ENCODE assay signal across 32 cellular contexts in genomic region chr7:120587281-120587680, GRCh38.
DNase-seq lines count a peak whose midpoint lies in the region; ATAC-seq, FAIRE-seq and TF ChIP-seq lines count a peak whose summit lies in the region.
"Had no signal": no experiment of that assay in that cellular context is flagged by ENCODE, and none has a peak within 500 bp of the region (broad histone marks: within the 10 kb centered on the region; RNA-seq: fewer than 3 reads in every experiment).

No MANE protein-coding gene starts in this region.

- H3K4me3 ChIP-seq in GM12878 (no peak overlapping the region), H1 (ENCODE audit: extremely low read depth in 1 of 4, insufficient read depth in 2 of 4, low read depth in 3 of 4, low read length in 4 of 4) (no peak overlapping the region), trophoblast cell (ENCODE audit: low read depth, low read length) (no peak overlapping the region), prostate gland (no peak overlapping the region)
- H3K4me3 ChIP-seq: A549; BLaER1; BLaER1 treated with 17β-estradiol and CSF1 and Interleukin-3, amounts not matched to agents 10 nM and 100 nM had no signal

- CTCF ChIA-PET in GM12878 (lab: Yijun Ruan, JAX), result no interaction called here
- CTCF ChIA-PET in H1 (lab: Charles Lee; ENCODE audit: partially characterized antibody), result no interaction called here

- POLR2A ChIA-PET in GM12878 (lab: Charles Lee) (no interaction called here), H1 (lab: Charles Lee; ENCODE audit: partially characterized antibody) (no interaction called here)

- TF ChIP-seq POLR2A in GM12878 (IDR thresholded peaks at IDR 0.05; ENCODE audit: low read depth, low read length) (no peak), H1 (IDR thresholded peaks at IDR 0.05; ENCODE audit: control extremely low read depth in 1 of 2, low read depth in 2 of 2, low read length in 2 of 2) (no peak), prostate gland (IDR thresholded peaks at IDR 0.05) (no peak)

- H3K9me3 ChIP-seq in GM12878 (replicated peaks; ENCODE audit: control insufficient read depth, insufficient read depth, low read length) (no peaks in the 10 kb centered on the region), H1 (ENCODE audit: insufficient read depth in 2 of 2, low read depth in 1 of 2, low read length in 1 of 2) (no peaks in the 10 kb centered on the region), trophoblast cell (ENCODE audit: insufficient read depth, low read depth, low read length) (no peaks in the 10 kb centered on the region), prostate gland (no peaks in the 10 kb centered on the region)
- H3K9me3 ChIP-seq: A549; BE2C; BLaER1; BLaER1 treated with 17β-estradiol and CSF1 and Interleukin-3, amounts not matched to agents 10 nM and 100 nM; Caco-2 had no signal

- H3K27me3 ChIP-seq in GM12878 (replicated peaks in 1 of 2; ENCODE audit: control insufficient read depth in 2 of 2, insufficient read depth in 2 of 2, low read length in 1 of 2), result no peaks in the 10 kb centered on the region
- no peaks in the 10 kb centered on the region for H3K27me3 ChIP-seq in H1 (replicated peaks in 1 of 4; ENCODE audit: control insufficient read depth in 3 of 4, extremely low read depth in 1 of 4, insufficient read depth in 3 of 4, low read length in 3 of 4)
- H3K27me3 ChIP-seq in trophoblast cell (ENCODE audit: insufficient read depth, low read length), result no peaks in the 10 kb centered on the region
- no peaks in the 10 kb centered on the region for H3K27me3 ChIP-seq in prostate gland (replicated peaks; ENCODE audit: insufficient read depth)
- H3K27me3 ChIP-seq: BE2C; BLaER1; BLaER1 treated with 17β-estradiol and CSF1 and Interleukin-3, amounts not matched to agents 10 nM and 100 nM had no signal

- no peak overlapping the region for H2BK120ac ChIP-seq in H1 (replicated peaks; ENCODE audit: low read depth, low read length)
- H2BK120ac ChIP-seq in trophoblast cell (ENCODE audit: insufficient read depth, low read length, poor library complexity), result no peak overlapping the region

- H2AFZ ChIP-seq in GM12878 (ENCODE audit: control insufficient read depth, low read depth, low read length) (no peak overlapping the region), H1 (ENCODE audit: low read length) (no peak overlapping the region), trophoblast cell (ENCODE audit: insufficient read depth, low read length, poor library complexity) (no peak overlapping the region)

- BruUV-seq in GM12878 (replicated peaks; lab: Mats Ljungman, UMichigan), result no TSS peak

- H3K4me1 ChIP-seq in GM12878 (ENCODE audit: control insufficient read depth, insufficient read depth, low read length) (no peaks in the 10 kb centered on the region), H1 (replicated peaks in 1 of 4; ENCODE audit: control insufficient read depth in 3 of 4, insufficient read depth in 4 of 4, low read length in 3 of 4) (peaks cover 0 to 2% (median 0%) of the 10 kb centered on the region in 4 experiments; a peak in 2 of 7 replicates), trophoblast cell (ENCODE audit: control insufficient read depth in 1 of 2, insufficient read depth in 2 of 2, low read length in 2 of 2) (no peaks in the 10 kb centered on the region), prostate gland (replicated peaks) (no peaks in the 10 kb centered on the region)
- H3K4me1 ChIP-seq: A549; BE2C; BLaER1; BLaER1 treated with 17β-estradiol and CSF1 and Interleukin-3, amounts not matched to agents 10 nM and 100 nM; Caco-2 had no signal

- H3K79me2 ChIP-seq in GM12878 (ENCODE audit: control insufficient read depth, insufficient read depth, low read length) (no peaks in the 10 kb centered on the region), H1 (ENCODE audit: control insufficient read depth in 1 of 2, insufficient read depth in 2 of 2, low read length in 2 of 2) (no peaks in the 10 kb centered on the region), trophoblast cell (ENCODE audit: control insufficient read depth, insufficient read depth, low read length, poor library complexity) (no peaks in the 10 kb centered on the region)

- H3K27ac ChIP-seq in GM12878 (ENCODE audit: control insufficient read depth, insufficient read depth) (no peak overlapping the region), H1 (ENCODE audit: low read depth, low read length) (no peak overlapping the region), trophoblast cell (ENCODE audit: low read depth, low read length) (no peak overlapping the region), prostate gland (no peak overlapping the region)
- H3K27ac ChIP-seq: 22Rv1; A549; BLaER1; BLaER1 treated with 17β-estradiol and CSF1 and Interleukin-3, amounts not matched to agents 10 nM and 100 nM; C4-2B had no signal

- 30% methylated on average over 3 of the region's 3 CpGs for WGBS in GM12878 (ENCODE audit: insufficient coverage, insufficient replicate concordance, low lambda C conversion rate, missing lambda C conversion rate)
- WGBS in H1 (ENCODE audit: extremely low coverage in 1 of 2, insufficient coverage in 1 of 2, insufficient read length in 1 of 2, insufficient replicate concordance in 2 of 2, low coverage in 1 of 2, low lambda C conversion rate in 2 of 2, missing lambda C conversion rate in 1 of 2), 2 experiments, result 88% methylated on average over 3 of the region's 3 CpGs; no CpG with 5 or more reads in 1 of the 2 experiments
- no CpG with 5 or more reads among the region's 3 CpGs for WGBS in trophoblast cell (ENCODE audit: extremely low coverage, insufficient coverage, insufficient read length)
- 71% methylated on average over 3 of the region's 3 CpGs for WGBS in prostate gland

- H4K91ac ChIP-seq in H1 (replicated peaks; ENCODE audit: insufficient read length, low read length) (no peak overlapping the region), trophoblast cell (ENCODE audit: low read depth, low read length) (no peak overlapping the region)

- H3K4me2 ChIP-seq in GM12878 (ENCODE audit: control insufficient read depth, insufficient read depth) (no peak overlapping the region), H1 (ENCODE audit: insufficient read depth in 1 of 2, low read depth in 2 of 2, low read length in 2 of 2) (no peak overlapping the region), trophoblast cell (ENCODE audit: low read length) (no peak overlapping the region)
- H3K4me2 ChIP-seq: A549; BLaER1; BLaER1 treated with 17β-estradiol and CSF1 and Interleukin-3, amounts not matched to agents 10 nM and 100 nM had no signal

- H2BK15ac ChIP-seq in H1 (ENCODE audit: low read length), result no peak overlapping the region

- no peak overlapping the region for H3K23ac ChIP-seq in H1 (ENCODE audit: insufficient read length)
- no peak overlapping the region for H3K23ac ChIP-seq in trophoblast cell (ENCODE audit: low read length)

- H3K79me1 ChIP-seq in H1 (ENCODE audit: low read depth, low read length) (no peaks in the 10 kb centered on the region), trophoblast cell (ENCODE audit: low read length) (no peaks in the 10 kb centered on the region)

- FAIRE-seq in GM12878 (lab: Jason Lieb, UNC) (no peak), H1 (lab: Jason Lieb, UNC) (peak; percentile 7)
- FAIRE-seq: A549, D721Med had no signal

- intact Hi-C loops in GM12878 (cut with micrococcal nuclease; ENCODE audit: unreplicated experiment), result loop anchor here (10.0 kb wide), 1 partner anchor 138 kb away; no protein-coding TSS in a partner anchor
- intact Hi-C loops in prostate gland (cut with DNase I), result no loop called here

- RAD21 ChIA-PET in GM12878 (lab: Charles Lee; ENCODE audit: unreplicated experiment), result no interaction called here

- no peak overlapping the region for H3K18ac ChIP-seq in H1 (ENCODE audit: extremely low read depth, low read length)
- H3K18ac ChIP-seq in trophoblast cell (ENCODE audit: low read length), result no peak overlapping the region

- no peak overlapping the region for H3K4ac ChIP-seq in H1 (replicated peaks; ENCODE audit: insufficient read length, low read depth, low read length)
- H3K4ac ChIP-seq in trophoblast cell (ENCODE audit: low read depth, low read length), result no peak overlapping the region

- no peak overlapping the region for H2BK20ac ChIP-seq in H1 (ENCODE audit: low read length)

- H3K9ac ChIP-seq in GM12878 (ENCODE audit: control insufficient read depth, insufficient read depth, low read length) (no peak overlapping the region), H1 (replicated peaks in 1 of 4; ENCODE audit: extremely low read depth in 1 of 4, low read depth in 3 of 4, low read length in 3 of 4) (no peak overlapping the region), trophoblast cell (ENCODE audit: low read length) (no peak overlapping the region)
- H3K9ac ChIP-seq: BLaER1; BLaER1 treated with 17β-estradiol and CSF1 and Interleukin-3, amounts not matched to agents 10 nM and 100 nM had no signal

- H4K12ac ChIP-seq in trophoblast cell (ENCODE audit: low read depth, low read length), result no peak overlapping the region

- no peaks in the 10 kb centered on the region; the same call in 1 of the 2 replicates for H3K23me2 ChIP-seq in H1 (ENCODE audit: low read depth, low read length)

- in situ Hi-C loops in GM12878 (cut with MboI), result no loop called here

- no peak for ATAC-seq in GM12878
- ATAC-seq in left lobe of liver, result no peak
- ATAC-seq: A549; CD8-positive, alpha-beta T cell had no signal

- no peaks in the 10 kb centered on the region for H3K36me3 ChIP-seq in GM12878 (ENCODE audit: control insufficient read depth in 2 of 2, insufficient read depth in 2 of 2, low read length in 1 of 2)
- no peaks in the 10 kb centered on the region for H3K36me3 ChIP-seq in H1 (ENCODE audit: control insufficient read depth in 2 of 4, insufficient read depth in 4 of 4, low read length in 3 of 4)
- no peaks in the 10 kb centered on the region for H3K36me3 ChIP-seq in trophoblast cell (ENCODE audit: control insufficient read depth in 1 of 2, insufficient read depth in 2 of 2, low read length in 2 of 2)
- H3K36me3 ChIP-seq in prostate gland, result no peaks in the 10 kb centered on the region
- H3K36me3 ChIP-seq: BE2C; BLaER1; BLaER1 treated with 17β-estradiol and CSF1 and Interleukin-3, amounts not matched to agents 10 nM and 100 nM had no signal

- H2BK5ac ChIP-seq in H1 (ENCODE audit: low read depth, low read length) (no peak overlapping the region), trophoblast cell (ENCODE audit: low read depth, low read length, poor library complexity) (no peak overlapping the region)

- H4K8ac ChIP-seq in H1 (ENCODE audit: extremely low read depth, insufficient read depth, low read length), result no peak overlapping the region
- no peak overlapping the region for H4K8ac ChIP-seq in trophoblast cell (ENCODE audit: low read depth, low read length)

- SMC1A ChIA-PET in GM12878 (lab: Charles Lee; ENCODE audit: uncharacterized antibody, unreplicated experiment), result interaction anchor here (0.8 kb wide), 2 partner anchors 11 to 15 kb away, joined by 3 read pairs; no protein-coding TSS in a partner anchor

- H2BK12ac ChIP-seq in H1 (ENCODE audit: low read depth, low read length) (no peak overlapping the region), trophoblast cell (ENCODE audit: low read length) (no peak overlapping the region)

- DNase-seq in GM12878 (ENCODE audit: low read depth, low spot score), result no peak
- DNase-seq in H1 (ENCODE audit: low read depth in 1 of 2, low spot score in 2 of 2), result no peak
- DNase-seq in trophoblast cell, result peak; percentile 20 to 88
- DNase-seq in left lobe of liver (ENCODE audit: low spot score), result no peak
- no peak for DNase-seq in prostate gland (ENCODE audit: low spot score)
- no peak for DNase-seq in NCI-H2171 treated with DMSO at 0.1 percent for 48 hours (lab: John Stamatoyannopoulos, UW)
- DNase-seq: 8988T; ACHN; AML-193; BE2C; C1 segment of cervical spinal cord; Caco-2; Calu3; CD4-positive, alpha-beta memory T cell; CD4-positive, alpha-beta T cell; CD4-positive, CD25-positive, alpha-beta regulatory T cell; CD8-positive, alpha-beta memory T cell; CD8-positive, alpha-beta T cell; COR-L47; DMS 273 treated with DMSO at 0.1 percent for 48 hours; DMS153; DMS53; DMS79; DMS79 treated with DMSO at 0.1 percent for 48 hours; DND-41; EL had no signal

- TF ChIP-seq EP300 in GM12878 (IDR thresholded peaks at IDR 0.05; ENCODE audit: borderline replicate concordance in 1 of 2, control insufficient read depth in 1 of 2, low read depth in 2 of 2, low read length in 2 of 2) (no peak), H1 (IDR thresholded peaks at IDR 0.05; ENCODE audit: borderline replicate concordance in 1 of 2, low read depth in 2 of 2, low read length in 2 of 2) (no peak)

- H4K5ac ChIP-seq in H1 (ENCODE audit: insufficient read length, low read depth, low read length), result no peak overlapping the region

- H3K56ac ChIP-seq in H1 (replicated peaks; ENCODE audit: insufficient read length, low read depth, low read length), result no peak overlapping the region

- no peak overlapping the region for H2AK5ac ChIP-seq in H1 (ENCODE audit: low read depth, low read length)
- no peak overlapping the region for H2AK5ac ChIP-seq in trophoblast cell (ENCODE audit: low read length)

- no peaks in the 10 kb centered on the region for H4K20me1 ChIP-seq in GM12878 (ENCODE audit: control insufficient read depth, insufficient read depth)
- H4K20me1 ChIP-seq in H1 (replicated peaks in 1 of 2; ENCODE audit: control insufficient read depth in 1 of 2, insufficient read depth in 2 of 2, low read length in 2 of 2), result no peaks in the 10 kb centered on the region
- H4K20me1 ChIP-seq: BLaER1; BLaER1 treated with 17β-estradiol and CSF1 and Interleukin-3, amounts not matched to agents 10 nM and 100 nM had no signal

- no peak for TF ChIP-seq CTCF in GM12878 (IDR thresholded peaks at IDR 0.05 in 2 of 3, conservative IDR thresholded peaks at IDR 0.05 in 1 of 3; ENCODE audit: control insufficient read depth in 2 of 3, extremely low read depth in 1 of 3, insufficient read depth in 1 of 3, low read depth in 3 of 3, low read length in 3 of 3)
- TF ChIP-seq CTCF in H1 (IDR thresholded peaks at IDR 0.05; ENCODE audit: control extremely low read depth in 1 of 3, insufficient read depth in 1 of 3, low read depth in 1 of 3, low read length in 3 of 3), result no peak
- no peak for TF ChIP-seq CTCF in prostate gland (IDR thresholded peaks at IDR 0.05)

- no peak overlapping the region for H3K14ac ChIP-seq in H1 (ENCODE audit: insufficient read length)
- no peak overlapping the region for H3K14ac ChIP-seq in trophoblast cell (ENCODE audit: low read length)

- TF ChIP-seq RAD21 in GM12878 (IDR thresholded peaks at IDR 0.05; ENCODE audit: insufficient read depth, low read depth, low read length) (no peak), H1 (IDR thresholded peaks at IDR 0.05 in 1 of 2, conservative IDR thresholded peaks at IDR 0.05 in 1 of 2; ENCODE audit: low read depth in 2 of 2, low read length in 2 of 2) (no peak)

Comparison
In these comparisons a context has a peak if more than half of its experiments do, and no peak if none do; other contexts are left out.
1. DNase-seq: peak in trophoblast cell (2 of 2); none in GM12878 (single experiment), H1 (0 of 2), left lobe of liver (single experiment), prostate gland (single experiment) and NCI-H2171 treated with DMSO at 0.1 percent for 48 hours (single experiment).